In the genomic region with DNA sequence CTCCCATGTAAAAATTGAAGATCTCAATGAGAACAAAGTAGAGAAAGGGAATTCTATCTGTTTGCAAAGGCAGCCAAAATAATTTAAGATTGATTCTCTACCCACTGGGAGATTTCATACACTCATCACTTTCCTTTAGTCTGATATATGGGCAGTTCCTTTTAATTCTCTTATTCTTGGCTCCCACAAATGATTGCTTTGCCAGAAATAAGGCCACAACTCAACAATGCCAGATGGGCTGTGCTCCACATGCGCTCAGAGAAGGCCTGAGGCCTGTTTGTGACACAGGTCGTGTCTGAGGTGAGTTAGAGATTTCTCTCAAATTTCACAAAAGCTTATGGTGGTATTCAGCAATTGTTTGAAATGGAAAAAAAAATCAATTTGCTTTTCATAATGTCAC, we compare ENCODE assay signal across 19 cellular contexts.
"Had no signal": no experiment of that assay in that cellular context is flagged by ENCODE, and none has a peak within 500 bp of the region (broad histone marks: within the 10 kb centered on the region; RNA-seq: fewer than 3 reads in every experiment).

No MANE protein-coding gene starts in this region.

- H2AFZ ChIP-seq: neural progenitor cell had no signal

- H3K9me3 ChIP-seq: heart right ventricle, prostate gland, vagina had no signal

- H3K27ac ChIP-seq: brain microvascular endothelial cell, heart right ventricle, neural progenitor cell, prostate gland, skin epidermis, vagina, WERI-Rb-1 had no signal

- H3K9ac ChIP-seq: neural progenitor cell had no signal

- ATAC-seq: heart right ventricle; left ventricle myocardium superior; naive thymus-derived CD4-positive, alpha-beta T cell; right cardiac atrium had no signal

- H3K36me3 ChIP-seq: brain microvascular endothelial cell, heart right ventricle, neural progenitor cell, prostate gland, vagina, WERI-Rb-1 had no signal

- H3K4me3 ChIP-seq: heart right ventricle, neural progenitor cell, prostate gland, skin epidermis, vagina had no signal

- H3K4me2 ChIP-seq: neural progenitor cell had no signal

- DNase-seq: activated CD4-positive, alpha-beta T cell treated with anti-CD3 and anti-CD28 coated beads for 1 hour; activated gamma-delta T cell treated with Interleukin-2 at 50 U/mL for 16 hours; brain microvascular endothelial cell; central memory CD4-positive, alpha-beta T cell; cortex of kidney; erythroblast; heart right ventricle; immature natural killer cell; left ventricle myocardium superior; mesenchymal stem cell; naive thymus-derived CD4-positive, alpha-beta T cell; stimulated activated CD4-positive, alpha-beta T cell treated with anti-CD3 and anti-CD28 coated beads, Interleukin-2, amount 100 ng/mL, for 48 hours; trophoblast cell; WERI-Rb-1 had no signal

- H3K27me3 ChIP-seq: brain microvascular endothelial cell, heart right ventricle, neural progenitor cell, vagina had no signal

- H3K4me1 ChIP-seq: heart right ventricle, neural progenitor cell, prostate gland, vagina had no signal
